Comparison of ENCODE assay signal across 11 cellular contexts in the genomic region with DNA sequence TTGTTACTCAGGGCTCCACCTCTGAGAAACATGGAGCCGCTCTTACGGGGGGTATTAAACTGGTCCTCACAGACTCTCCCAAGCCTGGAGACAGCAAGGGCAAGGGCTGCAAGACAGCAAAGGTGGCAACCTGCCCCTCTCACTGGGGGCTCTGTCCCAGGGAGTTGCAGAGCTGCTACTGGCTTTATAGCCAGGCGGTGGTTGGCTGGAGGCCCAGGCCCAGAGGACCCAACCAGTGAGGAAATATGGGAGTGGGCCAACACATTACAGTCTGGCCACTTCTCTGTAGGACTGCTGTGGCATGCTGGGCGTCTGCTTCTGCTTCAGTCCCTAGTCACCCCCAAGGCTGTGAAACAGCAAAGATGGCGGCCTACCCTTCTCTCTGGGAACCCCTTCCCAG.
"Had no signal": no experiment of that assay in that cellular context is flagged by ENCODE, and none has a peak within 500 bp of the region (broad histone marks: within the 10 kb centered on the region; RNA-seq: fewer than 3 reads in every experiment).

No MANE protein-coding gene starts in this region.

- H3K4me1 Mint-ChIP-seq: GM23338, H9 had no signal

- H3K27ac Mint-ChIP-seq: GM23338, H9, HFFc6 had no signal

- H3K4me3 ChIP-seq: GM23248, GM23338, HAP-1 had no signal

- FAIRE-seq: H1, H54 had no signal

- H3K4me1 ChIP-seq: HAP-1 had no signal

- H3K27ac ChIP-seq: GM23248 had no signal

- H3K9me3 ChIP-seq: HAP-1 had no signal

- H3K36me3 ChIP-seq: HAP-1 had no signal

- DNase-seq: GM23248, GOT3, H7, H9, HCEC 1CT, HFFc6 had no signal

- H3K9ac ChIP-seq: GM23248 had no signal

- ATAC-seq: GM23338, HCT116 had no signal

- H3K9me3 Mint-ChIP-seq: GM23338, H9 had no signal

- H3K4me3 Mint-ChIP-seq: GM23338, H9, HFFc6 had no signal
